Comparison of ENCODE assay signal across 22 cellular contexts in the genomic region with DNA sequence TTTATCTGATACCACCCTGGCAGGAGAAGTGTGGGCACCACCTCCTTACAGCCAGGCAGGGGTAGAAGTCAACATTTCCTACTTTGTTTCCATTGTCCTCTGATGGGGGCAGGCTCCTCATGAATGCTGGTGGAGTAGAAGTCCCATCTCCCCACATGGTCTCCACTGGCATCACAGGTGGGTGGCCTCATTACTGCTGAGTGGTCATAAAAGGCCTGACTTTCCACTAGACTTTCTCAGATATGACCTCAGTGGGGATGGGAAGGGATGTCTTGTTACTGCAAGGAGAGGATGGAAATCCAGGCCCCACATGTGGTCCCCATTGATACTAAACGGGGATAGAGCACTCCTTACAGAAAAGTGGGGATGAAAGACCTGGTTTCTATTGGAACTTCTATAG. TPM values are rescaled to one million over a fixed set of nuclear protein-coding genes. Genes with fewer than 3 reads are reported as not detected.
DNase-seq lines count a peak whose midpoint lies in the region; ATAC-seq, FAIRE-seq and TF ChIP-seq lines count a peak whose summit lies in the region.
"Had no signal": no experiment of that assay in that cellular context is flagged by ENCODE, and none has a peak within 500 bp of the region (broad histone marks: within the 10 kb centered on the region; RNA-seq: fewer than 3 reads in every experiment).

No MANE protein-coding gene starts in this region.

- H3K9me3 ChIP-seq in HepG2 (ENCODE audit: low read length) (no peaks in the 10 kb centered on the region), right lobe of liver (no peaks in the 10 kb centered on the region), K562 (replicated peaks; ENCODE audit: control insufficient read depth, insufficient read depth, low read depth, low read length) (no peaks in the 10 kb centered on the region)
- H3K9me3 ChIP-seq: BLaER1 had no signal

- no peak overlapping the region for H2BK5ac ChIP-seq in mesendoderm (ENCODE audit: low read length)

- H3K18ac ChIP-seq in mesendoderm (ENCODE audit: low read length) = no peak overlapping the region

- H3K4me1 ChIP-seq in HepG2 (ENCODE audit: insufficient read depth, low read length) (peaks cover 7% of the 10 kb centered on the region; the same call in 1 of the 2 replicates), right lobe of liver (no peaks in the 10 kb centered on the region), K562 (replicated peaks in 1 of 2; ENCODE audit: control insufficient read depth in 2 of 2, insufficient read depth in 2 of 2, low read length in 2 of 2) (no peaks in the 10 kb centered on the region), mesendoderm (ENCODE audit: control insufficient read depth, low read depth, low read length) (no peaks in the 10 kb centered on the region)

- no peaks in the 10 kb centered on the region for H3K36me3 ChIP-seq in HepG2 (replicated peaks in 1 of 2; ENCODE audit: control insufficient read depth in 1 of 2, insufficient read depth in 2 of 2, low read length in 2 of 2)
- H3K36me3 ChIP-seq in right lobe of liver = no peaks in the 10 kb centered on the region
- no peaks in the 10 kb centered on the region for H3K36me3 ChIP-seq in K562 (ENCODE audit: control insufficient read depth, insufficient read depth, low read length)
- no peaks in the 10 kb centered on the region for H3K36me3 ChIP-seq in mesendoderm (ENCODE audit: control insufficient read depth, insufficient read depth, low read length)
- H3K36me3 ChIP-seq: BLaER1 had no signal

- H3K79me2 ChIP-seq in HepG2 (ENCODE audit: insufficient read depth, low read length) (no peaks in the 10 kb centered on the region), K562 (ENCODE audit: control insufficient read depth, insufficient read depth, low read length) (no peaks in the 10 kb centered on the region), mesendoderm (ENCODE audit: control insufficient read depth, insufficient read depth, low read length) (no peaks in the 10 kb centered on the region)

- WGBS in HepG2 (ENCODE audit: low lambda C conversion rate) = 89% methylated on average over 1 of the region's 1 CpG
- no CpG with 5 or more reads among the region's 1 CpG for WGBS in right lobe of liver (ENCODE audit: insufficient coverage, low coverage, low lambda C conversion rate, missing lambda C conversion rate)
- WGBS in K562 (ENCODE audit: insufficient coverage, low coverage, missing lambda C conversion rate) = 85% methylated on average over 1 of the region's 1 CpG
- no CpG with 5 or more reads among the region's 1 CpG for WGBS in mesendoderm (ENCODE audit: extremely low coverage, insufficient coverage, low lambda C conversion rate)

- CTCF ChIA-PET in HepG2 (lab: Yijun Ruan, JAX; ENCODE audit: low intra/inter-chr PET ratio, low total read pairs) = no interaction called here
- CTCF ChIA-PET in K562 (lab: Yijun Ruan, JAX; ENCODE audit: low intra/inter-chr PET ratio) = no interaction called here

- H3K4me3 ChIP-seq in HepG2 (replicated peaks in 1 of 3; ENCODE audit: insufficient read depth in 1 of 3, low read depth in 2 of 3, low read length in 3 of 3) = no peak overlapping the region
- H3K4me3 ChIP-seq in right lobe of liver = no peak overlapping the region
- H3K4me3 ChIP-seq in K562 = no peak overlapping the region
- H3K4me3 ChIP-seq in mesendoderm (ENCODE audit: low read length) = no peak overlapping the region
- H3K4me3 ChIP-seq: BLaER1 had no signal

- H4K20me1 ChIP-seq in HepG2 (ENCODE audit: insufficient read depth, low read length) = no peaks in the 10 kb centered on the region
- no peaks in the 10 kb centered on the region for H4K20me1 ChIP-seq in K562 (replicated peaks; ENCODE audit: control insufficient read depth, insufficient read depth, low read length)
- H4K20me1 ChIP-seq: BLaER1 had no signal

- H4K8ac ChIP-seq in mesendoderm (ENCODE audit: low read depth, low read length) = no peak overlapping the region

- in situ Hi-C loops in HepG2 (cut with HindIII; ENCODE audit: extremely low pct_ligation_motif_present, low pct_unique_long_range_greater_than_20kb) = no loop called here
- in situ Hi-C loops in K562 (cut with MboI) = no loop called here

- H3K56ac ChIP-seq in mesendoderm (ENCODE audit: low read length) = no peak overlapping the region

- H3K27me3 Mint-ChIP-seq in stimulated activated naive B cell treated with anti-CD40 and anti-IgM and Interleukin-4, amounts not matched to agents 10 μg/mL and 1 μg/mL and 100 μg/mL, for 72 hours = no peaks in the 10 kb centered on the region
- H3K27me3 Mint-ChIP-seq: CD4-positive, alpha-beta T cell had no signal

- H3K36me3 Mint-ChIP-seq in stimulated activated naive B cell treated with anti-CD40 and anti-IgM and Interleukin-4, amounts not matched to agents 10 μg/mL and 1 μg/mL and 100 μg/mL, for 72 hours = no peaks in the 10 kb centered on the region
- H3K36me3 Mint-ChIP-seq: CD8-positive, alpha-beta memory T cell had no signal

- POLR2A ChIA-PET in HepG2 (lab: Yijun Ruan, JAX) = no interaction called here
- POLR2A ChIA-PET in K562 (lab: Yijun Ruan, JAX) = no interaction called here

- H3K4me1 Mint-ChIP-seq in stimulated activated naive B cell treated with anti-CD40 and anti-IgM and Interleukin-4, amounts not matched to agents 10 μg/mL and 1 μg/mL and 100 μg/mL, for 72 hours = peaks cover 19 to 43% of the 10 kb centered on the region in 2 donors
- H3K4me1 Mint-ChIP-seq: CD8-positive, alpha-beta memory T cell had no signal

- ATAC-seq in HepG2 = no peak
- no peak for ATAC-seq in right lobe of liver
- ATAC-seq in K562 = no peak
- no peak for ATAC-seq in stimulated activated naive B cell treated with anti-CD40 and anti-IgM and Interleukin-4, amounts not matched to agents 10 μg/mL and 1 μg/mL and 100 μg/mL, for 72 hours (replicated peaks)

- H3K9ac ChIP-seq in HepG2 (ENCODE audit: insufficient read depth, low read depth, low read length) (no peak overlapping the region), K562 (ENCODE audit: insufficient read depth in 1 of 2, low read depth in 2 of 2, low read length in 2 of 2) (no peak overlapping the region), mesendoderm (ENCODE audit: low read length) (no peak overlapping the region)
- H3K9ac ChIP-seq: BLaER1 had no signal

- TF ChIP-seq EP300 in HepG2 (IDR thresholded peaks at IDR 0.05; ENCODE audit: low read depth in 2 of 2, low read length in 2 of 2) (no peak), HepG2 (CRISPR knock-in tag; IDR thresholded peaks at IDR 0.05; ENCODE audit: borderline replicate concordance) (no peak), K562 (IDR thresholded peaks at IDR 0.05; ENCODE audit: low read length) (no peak)

- no peak for DNase-seq in HepG2 (ENCODE audit: low spot score)
- DNase-seq in right lobe of liver = no peak
- DNase-seq in K562 (ENCODE audit: extremely low read depth in 1 of 4, low spot score in 3 of 4) = no peak
- no peak for DNase-seq in mesendoderm
- no peak for DNase-seq in stimulated activated naive B cell treated with anti-CD40 and anti-IgM and Interleukin-4, amounts not matched to agents 10 μg/mL and 1 μg/mL and 100 μg/mL, for 72 hours
- DNase-seq in hepatic stellate cell (ENCODE audit: low spot score) = no peak
- DNase-seq in hypothalamus (lab: John Stamatoyannopoulos, UW) = no peak
- DNase-seq in HPDE6-E6E7 (ENCODE audit: extremely low spot score) = no peak
- DNase-seq: CD4-positive, alpha-beta T cell; CD8-positive, alpha-beta memory T cell; DMS 273 treated with DMSO at 0.1 percent for 48 hours; DMS79; GF-D8; GOT3; H7; HCEC 1CT had no signal

- FAIRE-seq in HepG2 (lab: Jason Lieb, UNC) = no peak
- no peak for FAIRE-seq in K562 (lab: Jason Lieb, UNC)
- FAIRE-seq: A204.1, D721Med, GM12891 had no signal

- no peak overlapping the region for H2AK5ac ChIP-seq in mesendoderm (ENCODE audit: low read length)

- TF ChIP-seq POLR2A in HepG2 (IDR thresholded peaks at IDR 0.05; ENCODE audit: insufficient read depth in 1 of 2, low read depth in 2 of 2, low read length in 2 of 2) (no peak), right lobe of liver (IDR thresholded peaks at IDR 0.05) (no peak), K562 (conservative IDR thresholded peaks at IDR 0.05) (no peak)

- H2AFZ ChIP-seq in HepG2 (ENCODE audit: low read length) (no peak overlapping the region), K562 (ENCODE audit: low read depth, low read length) (no peak overlapping the region)

- H4K5ac ChIP-seq in mesendoderm (ENCODE audit: low read length) = no peak overlapping the region

- H2BK120ac ChIP-seq in mesendoderm (ENCODE audit: low read depth, low read length) = no peak overlapping the region

- intact Hi-C loops in HepG2 (cut with micrococcal nuclease; ENCODE audit: unreplicated experiment) = no loop called here
- intact Hi-C loops in right lobe of liver (cut with DNase I) = no loop called here
- intact Hi-C loops in K562 (cut with micrococcal nuclease) = no loop called here

- H3K27ac ChIP-seq in HepG2 (ENCODE audit: extremely low read length, insufficient read depth, low read length) (no peak overlapping the region), right lobe of liver (no peak overlapping the region), K562 (ENCODE audit: extremely low read depth, low read depth, low read length) (no peak overlapping the region), mesendoderm (ENCODE audit: low read depth, low read length) (no peak overlapping the region)
- H3K27ac ChIP-seq: 22Rv1, BLaER1, C4-2B had no signal

- H3K4me2 ChIP-seq in HepG2 (ENCODE audit: low read depth, low read length) = no peak overlapping the region
- H3K4me2 ChIP-seq in K562 (ENCODE audit: insufficient read depth, low read length) = no peak overlapping the region
- no peak overlapping the region for H3K4me2 ChIP-seq in mesendoderm (ENCODE audit: low read length)
- H3K4me2 ChIP-seq: BLaER1 had no signal

- peaks cover 0 to 3% of the 10 kb centered on the region in 2 experiments; a peak in 1 of 5 replicates for H3K27me3 ChIP-seq in HepG2 (ENCODE audit: control insufficient read depth in 1 of 2, insufficient read depth in 2 of 2, low read length in 2 of 2)
- H3K27me3 ChIP-seq in right lobe of liver = no peaks in the 10 kb centered on the region
- H3K27me3 ChIP-seq in K562 (ENCODE audit: control insufficient read depth in 2 of 2, insufficient read depth in 2 of 2, low read length in 2 of 2) = no peaks in the 10 kb centered on the region
- H3K27me3 ChIP-seq in mesendoderm (ENCODE audit: insufficient read depth, low read length, poor library complexity) = no peaks in the 10 kb centered on the region
- H3K27me3 ChIP-seq: BLaER1 had no signal

- TF ChIP-seq CTCF in HepG2 (CRISPR knock-in tag; IDR thresholded peaks at IDR 0.05) (no peak), right lobe of liver (IDR thresholded peaks at IDR 0.05) (no peak), K562 (IDR thresholded peaks at IDR 0.05 in 2 of 3, conservative IDR thresholded peaks at IDR 0.05 in 1 of 3; ENCODE audit: insufficient read depth in 2 of 3, low read depth in 1 of 3, low read length in 3 of 3) (no peak)

- H3K79me1 ChIP-seq in mesendoderm (ENCODE audit: low read length) = no peaks in the 10 kb centered on the region

- H3K9me1 ChIP-seq in K562 (ENCODE audit: control insufficient read depth, insufficient read depth, low read length) = no peaks in the 10 kb centered on the region

- H2BK15ac ChIP-seq in mesendoderm (replicated peaks; ENCODE audit: low read depth) = no peak overlapping the region

- peak overlapping the region; percentile 59 for H3K27ac Mint-ChIP-seq in stimulated activated naive B cell treated with anti-CD40 and anti-IgM and Interleukin-4, amounts not matched to agents 10 μg/mL and 1 μg/mL and 100 μg/mL, for 72 hours
- H3K27ac Mint-ChIP-seq: CD4-positive, alpha-beta T cell had no signal

- H3K4me3 Mint-ChIP-seq in stimulated activated naive B cell treated with anti-CD40 and anti-IgM and Interleukin-4, amounts not matched to agents 10 μg/mL and 1 μg/mL and 100 μg/mL, for 72 hours = no peak overlapping the region
- H3K4me3 Mint-ChIP-seq: CD4-positive, alpha-beta T cell; CD8-positive, alpha-beta memory T cell had no signal

- H3K4ac ChIP-seq in mesendoderm (ENCODE audit: low read depth, low read length) = peak overlapping the region; percentile 81

- H3K23ac ChIP-seq in mesendoderm (ENCODE audit: low read length) = no peak overlapping the region

- no peak for TF ChIP-seq RAD21 in HepG2 (CRISPR knock-in tag; IDR thresholded peaks at IDR 0.05)
- TF ChIP-seq RAD21 in K562 (CRISPR knock-in tag; conservative IDR thresholded peaks at IDR 0.05 in 1 of 2, IDR thresholded peaks at IDR 0.05 in 1 of 2) = no peak

- BruUV-seq in HepG2 (replicated peaks; lab: Mats Ljungman, UMichigan) (no TSS peak), K562 (replicated peaks; lab: Mats Ljungman, UMichigan) (no TSS peak)

- peaks cover 0 to 2% of the 10 kb centered on the region in 2 donors for H3K9me3 Mint-ChIP-seq in stimulated activated naive B cell treated with anti-CD40 and anti-IgM and Interleukin-4, amounts not matched to agents 10 μg/mL and 1 μg/mL and 100 μg/mL, for 72 hours
- H3K9me3 Mint-ChIP-seq: CD4-positive, alpha-beta T cell; CD8-positive, alpha-beta memory T cell had no signal

RNA-seq across cellular contexts. Expression of a gene that starts 18.6 kb away (rescaled TPM):
- 15.2 and 15.4 TPM in 2 replicates for total RNA-seq in HepG2 (2016; rRNA removed; fragmentation: Illumina TruSeq; extraction: Trizol)
- 10.8 and 11.6 TPM in 2 replicates for total RNA-seq in HepG2 (2016; cell fraction: cytosol; rRNA removed; fragmentation: Illumina TruSeq; extraction: Trizol; ENCODE audit: low read depth)
- total RNA-seq in HepG2 (2016; cell fraction: insoluble cytoplasmic fraction; rRNA removed; fragmentation: Illumina TruSeq; extraction: Trizol) = 15.3 and 16.6 TPM in 2 replicates
- total RNA-seq in HepG2 (2016; cell fraction: membrane; rRNA removed; fragmentation: Illumina TruSeq; extraction: Trizol) = 13.6 and 14.1 TPM in 2 replicates
- 24.2 and 28.7 TPM in 2 replicates for total RNA-seq in HepG2 (2016; cell fraction: nucleus; rRNA removed; fragmentation: Illumina TruSeq; extraction: Trizol)
- polyA plus RNA-seq in HepG2 (2011; rRNA removed) = 8.4 and 8.6 TPM in 2 replicates
- 2.6 and 4.6 TPM in 2 replicates for polyA plus RNA-seq in HepG2 (2011; cell fraction: cytosol; rRNA removed)
- polyA plus RNA-seq in HepG2 (2011; cell fraction: nucleus; rRNA removed) = 8.0 and 11.5 TPM in 2 replicates
- polyA plus RNA-seq in HepG2 (2012) = 5.8 and 6.0 TPM in 2 replicates
- 1.8 and 2.2 TPM in 2 replicates for polyA plus RNA-seq in HepG2 (2016; cell fraction: cytosol; fragmentation: Illumina TruSeq; extraction: Trizol; ENCODE audit: low read depth)
- 13.3 and 15.6 TPM in 2 replicates for polyA plus RNA-seq in HepG2 (2016; cell fraction: insoluble cytoplasmic fraction; fragmentation: Illumina TruSeq; extraction: Trizol; ENCODE audit: low read depth)
- 5.5 and 6.9 TPM in 2 replicates for polyA plus RNA-seq in HepG2 (2016; cell fraction: membrane; fragmentation: Illumina TruSeq; extraction: Trizol; ENCODE audit: low read depth)
- 13.3 and 15.9 TPM in 2 replicates for polyA plus RNA-seq in HepG2 (2016; cell fraction: nucleus; fragmentation: Illumina TruSeq; extraction: Trizol; ENCODE audit: insufficient read depth, low read depth)
- polyA minus RNA-seq in HepG2 (2011; rRNA and poly(A)+ RNA removed; ENCODE audit: low replicate concordance) = 13.4 and 13.5 TPM in 2 replicates
- polyA minus RNA-seq in HepG2 (2011; cell fraction: cytosol; rRNA and poly(A)+ RNA removed) = 6.9 and 8.5 TPM in 2 replicates
- polyA minus RNA-seq in HepG2 (2011; cell fraction: nucleus; rRNA and poly(A)+ RNA removed) = 56.5 and 68.0 TPM in 2 replicates
- 10 to 100 TPM; 13.1 to 23.3 (median 18.2) TPM for total RNA-seq in right lobe of liver
- total RNA-seq in K562 (2011; cell fraction: chromatin; rRNA removed; ENCODE audit: low replicate concordance) = 277 and 609 TPM in 2 replicates
- 85.4 and 124 TPM in 2 replicates for total RNA-seq in K562 (2011; cell fraction: nucleolus; rRNA removed)
- total RNA-seq in K562 (2011; cell fraction: nucleoplasm; rRNA removed) = 181 and 239 TPM in 2 replicates
- 87.6 and 88.6 TPM in 2 replicates for total RNA-seq in K562 (2014; rRNA removed)
- 141 and 176 TPM in 2 replicates for total RNA-seq in K562 (2014; rRNA removed; fragmentation: Illumina TruSeq; extraction: Trizol)
- total RNA-seq in K562 (2015; rRNA removed; fragmentation: Illumina TruSeq; extraction: Trizol) = 202 and 217 TPM in 2 replicates
- 104 and 120 TPM in 2 replicates for total RNA-seq in K562 (2021)
- 125 and 150 TPM in 2 replicates for polyA plus RNA-seq in K562 (2011; rRNA removed)
- 51.4 and 56.4 TPM in 2 replicates for polyA plus RNA-seq in K562 (2011; cell fraction: cytosol; rRNA removed)
- polyA plus RNA-seq in K562 (2011; cell fraction: nucleus; rRNA removed) = 185 and 191 TPM in 2 replicates
- 52.6 and 57.6 TPM in 2 replicates for polyA plus RNA-seq in K562 (2012)
- 96.8 and 104 TPM in 2 replicates for polyA plus RNA-seq in K562 (2014; fragmentation: Illumina TruSeq; extraction: Trizol)
- 10 to 100 TPM; 17.0 to 24.0 TPM for polyA plus RNA-seq in K562 (2014; fragmentation: Nextera tagmentation; extraction: Ambion mirVana)
- polyA plus RNA-seq in K562 (2014; rRNA removed) = 76.3 and 85.8 TPM in 2 replicates
- 321 and 336 TPM in 2 replicates for polyA minus RNA-seq in K562 (2011; rRNA and poly(A)+ RNA removed)
- polyA minus RNA-seq in K562 (2011; cell fraction: cytosol; rRNA and poly(A)+ RNA removed) = 69.5 and 101 TPM in 2 replicates
- 312 and 418 TPM in 2 replicates for polyA minus RNA-seq in K562 (2011; cell fraction: nucleus; rRNA and poly(A)+ RNA removed)
- 23.0 TPM for polyA plus RNA-seq in mesendoderm (2013, experiment 1 of 2)
- polyA plus RNA-seq in mesendoderm (2013, experiment 2 of 2) = 20.7 TPM
